Comparison of ENCODE assay signal across 31 cellular contexts in the genomic region with DNA sequence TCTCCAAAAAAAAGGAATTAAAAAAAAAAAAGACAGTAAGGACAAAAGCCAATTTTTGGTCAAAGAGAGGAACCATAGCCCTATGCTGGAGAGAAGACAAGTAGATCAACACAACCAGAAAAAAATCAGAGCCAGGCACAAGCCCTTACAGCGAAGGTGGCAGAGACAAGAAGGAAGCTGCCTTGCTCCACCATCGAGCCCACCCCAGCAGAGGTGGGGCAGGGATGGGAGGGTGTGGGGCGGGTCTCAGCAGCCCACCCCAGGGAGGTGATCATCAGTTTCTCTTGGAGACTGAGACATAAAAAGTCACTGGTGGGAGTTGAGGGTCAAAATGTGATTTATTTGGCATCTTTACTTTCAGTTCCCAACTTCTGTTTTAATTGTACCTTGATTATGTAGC.
"Had no signal": no experiment of that assay in that cellular context is flagged by ENCODE, and none has a peak within 500 bp of the region (broad histone marks: within the 10 kb centered on the region; RNA-seq: fewer than 3 reads in every experiment).

No MANE protein-coding gene starts in this region.

- FAIRE-seq: astrocyte, colon had no signal

- ATAC-seq: activated CD4-positive, CD25-positive, alpha-beta regulatory T cell treated with anti-CD3 and anti-CD28 coated beads, Interleukin-2, amount 50 U/mL, for 24 hours; activated CD8-positive, alpha-beta T cell treated with anti-CD3 and anti-CD28 coated beads for 36 hours; activated T-cell treated with anti-CD3 and anti-CD28 coated beads, Interleukin-2, amount 50 U/mL, for 4 hours; activated T-helper 17 cell treated with anti-CD3 and anti-CD28 coated beads, Interleukin-2, amount 50 U/mL, for 72 hours; effector memory CD8-positive, alpha-beta T cell; gastrocnemius medialis; T-helper 17 cell had no signal

- H3K27me3 ChIP-seq: brain microvascular endothelial cell, gastrocnemius medialis, heart left ventricle had no signal

- H3K9me3 ChIP-seq: gastrocnemius medialis, heart left ventricle had no signal

- H3K36me3 ChIP-seq: brain microvascular endothelial cell, gastrocnemius medialis, heart left ventricle, WERI-Rb-1 had no signal

- H3K27ac ChIP-seq: brain microvascular endothelial cell, gastrocnemius medialis, WERI-Rb-1 had no signal

- H3K4me3 ChIP-seq: gastrocnemius medialis, heart left ventricle had no signal

- DNase-seq: activated B cell treated with CpG ODN at 0.5 μM for 24 hours; activated CD4-positive, alpha-beta T cell treated with anti-CD3 and anti-CD28 coated beads for 48 hours; activated CD4-positive, alpha-beta T cell treated with anti-CD3 and anti-CD28 coated beads, Interleukin-2, amount 50 U/mL, for 1 hour; activated CD4-positive, alpha-beta T cell treated with anti-CD3 and anti-CD28 coated beads, Interleukin-2, amount 50 U/mL, for 48 hours; activated CD8-positive, alpha-beta memory T cell treated with anti-CD3 and anti-CD28 coated beads for 24 hours; activated CD8-positive, alpha-beta T cell treated with anti-CD3 and anti-CD28 coated beads for 36 hours; activated effector memory CD4-positive, alpha-beta T cell treated with Interleukin-2 at 50 U/mL for 16 hours; activated gamma-delta T cell treated with Interleukin-2 at 50 U/mL for 16 hours; activated naive CD4-positive, alpha-beta T cell treated with anti-CD3 and anti-CD28 coated beads, Interleukin-2, amount 50 U/mL, for 16 hours; activated naive CD4-positive, alpha-beta T cell treated with Interleukin-2 at 50 U/mL for 16 hours; activated T-cell treated with anti-CD3 and anti-CD28 coated beads, Interleukin-2, amount 50 U/mL, for 4 hours; amniotic stem cell; anterior cingulate cortex; brain microvascular endothelial cell; caudate nucleus; cortex of kidney; dermis blood vessel endothelial cell; effector CD4-positive, alpha-beta T cell; effector memory CD8-positive, alpha-beta T cell; foreskin fibroblast; gastrocnemius medialis; glutamatergic neuron; heart left ventricle; T-helper 1 cell; T-helper 17 cell; T1000; WERI-Rb-1 had no signal
